ENCODE assay signal across 9 cellular contexts in genomic region chr5:159441441-159441840, GRCh38.
DNase-seq lines count a peak whose midpoint lies in the region; ATAC-seq and TF ChIP-seq lines count a peak whose summit lies in the region.
"Had no signal": no experiment of that assay in that cellular context is flagged by ENCODE, and none has a peak within 500 bp of the region (broad histone marks: within the 10 kb centered on the region; RNA-seq: fewer than 3 reads in every experiment).

No MANE protein-coding gene starts in this region.

- H3K4me2 ChIP-seq in OCI-LY7 (ENCODE audit: low read length) = no peak overlapping the region

- H3K27ac ChIP-seq in OCI-LY7 (ENCODE audit: low read depth, low read length, poor library complexity, severe bottlenecking) = no peak overlapping the region
- no peak overlapping the region for H3K27ac ChIP-seq in foreskin keratinocyte
- H3K27ac ChIP-seq in upper lobe of right lung = no peak overlapping the region
- no peak overlapping the region for H3K27ac ChIP-seq in sigmoid colon
- no peak overlapping the region for H3K27ac ChIP-seq in aorta (ENCODE audit: low read depth in 1 of 2, low read length in 2 of 2)

- no peak overlapping the region for H2AFZ ChIP-seq in OCI-LY7 (ENCODE audit: low read length)

- intact Hi-C loops in OCI-LY7 (cut with micrococcal nuclease; ENCODE audit: unreplicated experiment) (loop anchor here (5.0 kb wide), 1 partner anchor 546 kb away; no protein-coding TSS in a partner anchor), upper lobe of right lung (cut with DNase I) (no loop called here), sigmoid colon (cut with DNase I) (loop anchor here (5.0 kb wide), 1 partner anchor 476 kb away; the partner anchor contains the start of gene ADRA1B), aorta (cut with DNase I) (loop anchor here in 1 of 2 donors (5.0 kb wide), 3 partner anchors 476 to 546 kb away; partner anchors contain the start of gene ADRA1B)

- POLR2A ChIA-PET in OCI-LY7 (lab: Charles Lee) = interaction anchor here (0.6 to 0.7 kb wide), 2 partner anchors 577 to 1008 kb away, joined by 3 read pairs; no protein-coding TSS in a partner anchor

- no peaks in the 10 kb centered on the region for H4K20me1 ChIP-seq in OCI-LY7 (ENCODE audit: insufficient read depth, low read length)

- H3K4me1 ChIP-seq in OCI-LY7 (ENCODE audit: insufficient read depth, low read length, poor library complexity, severe bottlenecking) = no peaks in the 10 kb centered on the region
- no peaks in the 10 kb centered on the region for H3K4me1 ChIP-seq in foreskin keratinocyte
- H3K4me1 ChIP-seq in upper lobe of right lung = no peaks in the 10 kb centered on the region
- no peaks in the 10 kb centered on the region for H3K4me1 ChIP-seq in sigmoid colon
- H3K4me1 ChIP-seq in aorta (ENCODE audit: control insufficient read depth in 1 of 2, insufficient read depth in 2 of 2, low read length in 2 of 2) = no peaks in the 10 kb centered on the region

- no peak for TF ChIP-seq POLR2A in sigmoid colon (IDR thresholded peaks at IDR 0.05)

- BruUV-seq in OCI-LY7 (replicated peaks; lab: Mats Ljungman, UMichigan) = no TSS peak

- H3K4me3 ChIP-seq in OCI-LY7 (ENCODE audit: low read depth, low read length, poor library complexity, severe bottlenecking) = no peak overlapping the region
- no peak overlapping the region for H3K4me3 ChIP-seq in upper lobe of right lung
- no peak overlapping the region for H3K4me3 ChIP-seq in sigmoid colon
- no peak overlapping the region for H3K4me3 ChIP-seq in aorta (ENCODE audit: low read length in 2 of 2)

- 41 to 66% methylated on average over 3 of the region's 3 CpGs for WGBS in sigmoid colon, 2 donors
- 61 to 65% methylated on average over 3 of the region's 3 CpGs for WGBS in aorta, 2 donors

- no peaks in the 10 kb centered on the region for H3K9me2 ChIP-seq in OCI-LY7 (ENCODE audit: insufficient read depth, low read length)

- no peak for TF ChIP-seq EP300 in sigmoid colon (IDR thresholded peaks at IDR 0.05)

- H3K27me3 ChIP-seq in foreskin keratinocyte (peaks cover 10% of the 10 kb centered on the region), upper lobe of right lung (no peaks in the 10 kb centered on the region), sigmoid colon (no peaks in the 10 kb centered on the region), aorta (ENCODE audit: control insufficient read depth in 1 of 2, insufficient read depth in 2 of 2, low read length in 1 of 2) (no peaks in the 10 kb centered on the region)

- H3K9me3 ChIP-seq in OCI-LY7 (ENCODE audit: low read length) = no peaks in the 10 kb centered on the region
- H3K9me3 ChIP-seq in upper lobe of right lung = no peaks in the 10 kb centered on the region
- no peaks in the 10 kb centered on the region for H3K9me3 ChIP-seq in sigmoid colon
- H3K9me3 ChIP-seq in aorta (ENCODE audit: control insufficient read depth, low read length) = no peaks in the 10 kb centered on the region

- no peaks in the 10 kb centered on the region for H3K79me2 ChIP-seq in OCI-LY7 (ENCODE audit: insufficient read depth, low read depth, low read length)

- ATAC-seq in foreskin keratinocyte = peak; percentile 9
- ATAC-seq in upper lobe of right lung = peak; percentile 52
- no peak for ATAC-seq in aorta (ENCODE audit: low FRiP score)

- H3K36me3 ChIP-seq in OCI-LY7 (ENCODE audit: insufficient read depth, low read length) = no peaks in the 10 kb centered on the region
- no peaks in the 10 kb centered on the region for H3K36me3 ChIP-seq in upper lobe of right lung
- H3K36me3 ChIP-seq in sigmoid colon = no peaks in the 10 kb centered on the region
- H3K36me3 ChIP-seq in aorta (ENCODE audit: control insufficient read depth in 1 of 2, insufficient read depth in 2 of 2, low read length in 1 of 2) = no peaks in the 10 kb centered on the region

- CTCF ChIA-PET in OCI-LY7 (lab: Charles Lee; ENCODE audit: unreplicated experiment) = no interaction called here

- DNase-seq in SKM-1 treated with dmso at 0.1 percent for 144 hours (lab: John Stamatoyannopoulos, UW; ENCODE audit: unreplicated experiment) = peak; percentile 13
- no peak for DNase-seq in SKM-1 (lab: John Stamatoyannopoulos, UW; ENCODE audit: unreplicated experiment)
- peak; percentile 4 for DNase-seq in OCI-LY7 (ENCODE audit: low spot score)
- no peak for DNase-seq in foreskin keratinocyte
- DNase-seq in upper lobe of right lung = no peak
- no peak for DNase-seq in sigmoid colon
- DNase-seq in AG08396 (ENCODE audit: low spot score) = no peak
- DNase-seq in aorta = no peak
- DNase-seq: NCI-H1694 had no signal

- TF ChIP-seq CTCF in OCI-LY7 (conservative IDR thresholded peaks at IDR 0.05; ENCODE audit: low read length) = peak; percentile 7; the same call in 1 of the 2 replicates
- TF ChIP-seq CTCF in foreskin keratinocyte (conservative IDR thresholded peaks at IDR 0.05) = peak; percentile 43
- peak; percentile 10 for TF ChIP-seq CTCF in upper lobe of right lung (IDR thresholded peaks at IDR 0.05)
- TF ChIP-seq CTCF in sigmoid colon (IDR thresholded peaks at IDR 0.05) = no peak

Comparison
In these comparisons a context has a peak if more than half of its experiments do, and no peak if none do; other contexts are left out.
1. DNase-seq: peak in SKM-1 treated with dmso at 0.1 percent for 144 hours (single experiment) and OCI-LY7 (single experiment); none in SKM-1 (single experiment), foreskin keratinocyte (0 of 2), upper lobe of right lung (single experiment), sigmoid colon (single experiment), AG08396 (single experiment) and aorta (0 of 2).
2. CTCF ChIP-seq: peak in OCI-LY7 (single experiment), foreskin keratinocyte (single experiment) and upper lobe of right lung (single experiment); none in sigmoid colon (0 of 4).